12 cellular contexts compared by ENCODE assay signal in genomic region chr2:215966274-215966673, GRCh38.
"Had no signal": no experiment of that assay in that cellular context is flagged by ENCODE, and none has a peak within 500 bp of the region (broad histone marks: within the 10 kb centered on the region; RNA-seq: fewer than 3 reads in every experiment).

No MANE protein-coding gene starts in this region.

- ATAC-seq: effector memory CD8-positive, alpha-beta T cell; WTC11 had no signal

- H3K27ac ChIP-seq: sigmoid colon, SJCRH30, spleen had no signal

- H3K36me3 ChIP-seq: sigmoid colon, SJCRH30 had no signal

- H3K4me3 ChIP-seq: sigmoid colon, SJCRH30, spleen had no signal

- DNase-seq: activated CD4-positive, alpha-beta T cell treated with anti-CD3 and anti-CD28 coated beads for 4 hours; activated gamma-delta T cell; activated T-cell treated with anti-CD3 and anti-CD28 coated beads, Interleukin-2, amount 50 U/mL, for 1 hour; aorta; effector memory CD8-positive, alpha-beta T cell; glutamatergic neuron; mesendoderm; sigmoid colon; SJCRH30; spleen had no signal

- H3K9me3 ChIP-seq: sigmoid colon, SJCRH30, spleen had no signal

- H3K27me3 ChIP-seq: foreskin keratinocyte, sigmoid colon, SJCRH30, spleen had no signal

- H3K4me1 ChIP-seq: sigmoid colon, spleen had no signal
